8 cellular contexts compared by ENCODE assay signal in genomic region chr10:79781584-79781983, GRCh38. TPM values are rescaled to one million over a fixed set of nuclear protein-coding genes. Genes with fewer than 3 reads are reported as not detected.
"Had no signal": no experiment of that assay in that cellular context is flagged by ENCODE, and none has a peak within 500 bp of the region (broad histone marks: within the 10 kb centered on the region; RNA-seq: fewer than 3 reads in every experiment).

No MANE protein-coding gene starts in this region.

RNA-seq across cellular contexts. Expression of gene NUTM2E, which starts 45.0 kb away (rescaled TPM):
- total RNA-seq: activated CD8-positive, alpha-beta memory T cell treated with anti-CD3 and anti-CD28 coated beads for 36 hours; activated naive CD4-positive, alpha-beta T cell treated with anti-CD3 and anti-CD28 coated beads, Interleukin-2, amount 50 U/mL, for 72 hours; activated naive CD8-positive, alpha-beta T cell treated with anti-CD3 and anti-CD28 coated beads for 36 hours; activated T-cell treated with anti-CD3 and anti-CD28 coated beads, Interleukin-2, amount 50 U/mL, for 72 hours; activated T-helper 1 cell treated with anti-CD3 and anti-CD28 coated beads, Interleukin-12 subunit alpha, Interleukin-12 subunit beta, Interleukin-2, Interleukin-4 antibody, amounts not matched to agents 30 ng/mL and 10 ng/mL and 1 ng/mL, durations not matched to agents 14 hours and 24 hours and 36 hours; aorta; bronchial epithelial cell; cardiac muscle cell had no signal
- polyA plus RNA-seq: aorta, cardiac muscle cell had no signal
